21 cellular contexts compared by ENCODE assay signal in the genomic region with DNA sequence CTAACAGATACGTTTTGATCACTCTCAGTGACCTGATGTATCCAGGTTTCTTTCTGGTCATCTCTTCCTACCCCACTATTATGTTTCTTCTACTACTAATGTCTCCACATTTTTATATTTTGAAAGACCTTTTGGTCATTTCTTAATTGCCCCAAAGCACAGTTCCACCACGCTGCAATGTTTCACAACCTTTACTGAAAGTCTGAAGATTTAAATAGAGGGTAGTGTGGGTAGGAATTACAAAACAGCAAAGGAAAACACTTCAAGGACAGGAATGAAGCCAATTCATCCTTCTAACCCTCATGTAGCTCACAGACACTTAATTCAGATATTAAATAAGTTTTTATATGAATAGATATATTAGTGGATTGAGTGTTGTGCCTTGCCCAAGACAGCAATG. TPM values are rescaled to one million over a fixed set of nuclear protein-coding genes. Genes with fewer than 3 reads are reported as not detected.
"Had no signal": no experiment of that assay in that cellular context is flagged by ENCODE, and none has a peak within 500 bp of the region (broad histone marks: within the 10 kb centered on the region; RNA-seq: fewer than 3 reads in every experiment).

No MANE protein-coding gene starts in this region.

- H3K9me3 ChIP-seq: SK-N-SH had no signal

- ATAC-seq: HepG2 had no signal

- H3K27ac ChIP-seq: RWPE1 had no signal

- H3K4me2 ChIP-seq: SK-N-SH had no signal

- H3K9ac ChIP-seq: SK-N-SH had no signal

- DNase-seq: IMR-90, Karpas-422, KG1, MM.1S, NCI-H1048, NCI-H1105, NCI-H1417, NCI-H1436 treated with DMSO at 0.1 percent for 48 hours, NCI-H1694, NCI-H187 treated with DMSO at 0.1 percent for 48 hours, NCI-H2029 treated with DMSO at 0.1 percent for 48 hours, NCI-H2227 treated with DMSO at 0.1 percent for 48 hours, NCI-H524, NCI-H526 treated with DMSO at 0.1 percent for 48 hours, NCI-H748 treated with DMSO at 0.1 percent for 48 hours, SHP77, SK-N-SH, SW 1271 had no signal

RNA-seq across cellular contexts. Expression of a gene that starts 36.1 kb away (rescaled TPM):
- total RNA-seq: HT1080 had no signal
- polyA plus RNA-seq: SK-N-SH had no signal
